In genomic region chr1:183742367-183742766, GRCh38 we compare ENCODE assay signal across 6 cellular contexts.
"Had no signal": no experiment of that assay in that cellular context is flagged by ENCODE, and none has a peak within 500 bp of the region (broad histone marks: within the 10 kb centered on the region; RNA-seq: fewer than 3 reads in every experiment).

No MANE protein-coding gene starts in this region.

- H3K4me1 Mint-ChIP-seq: IgD-negative memory B cell had no signal

- H3K4me3 Mint-ChIP-seq: GM23338, H9, HFFc6, IgD-negative memory B cell had no signal

- ATAC-seq: GM23338 had no signal

- H3K27ac Mint-ChIP-seq: GM23338, H9, HFFc6, IgD-negative memory B cell had no signal

- H3K4me2 ChIP-seq: GM23338 had no signal

- H3K4me3 ChIP-seq: GM23338 had no signal

- H2AFZ ChIP-seq: GM23338 had no signal

- H3K36me3 Mint-ChIP-seq: IgD-negative memory B cell had no signal

- H3K9me3 Mint-ChIP-seq: GM23338, H9 had no signal

- DNase-seq: H9, HCEC 1CT, HFFc6, KBM-7 had no signal
